Comparison of ENCODE assay signal across 10 cellular contexts in the genomic region with DNA sequence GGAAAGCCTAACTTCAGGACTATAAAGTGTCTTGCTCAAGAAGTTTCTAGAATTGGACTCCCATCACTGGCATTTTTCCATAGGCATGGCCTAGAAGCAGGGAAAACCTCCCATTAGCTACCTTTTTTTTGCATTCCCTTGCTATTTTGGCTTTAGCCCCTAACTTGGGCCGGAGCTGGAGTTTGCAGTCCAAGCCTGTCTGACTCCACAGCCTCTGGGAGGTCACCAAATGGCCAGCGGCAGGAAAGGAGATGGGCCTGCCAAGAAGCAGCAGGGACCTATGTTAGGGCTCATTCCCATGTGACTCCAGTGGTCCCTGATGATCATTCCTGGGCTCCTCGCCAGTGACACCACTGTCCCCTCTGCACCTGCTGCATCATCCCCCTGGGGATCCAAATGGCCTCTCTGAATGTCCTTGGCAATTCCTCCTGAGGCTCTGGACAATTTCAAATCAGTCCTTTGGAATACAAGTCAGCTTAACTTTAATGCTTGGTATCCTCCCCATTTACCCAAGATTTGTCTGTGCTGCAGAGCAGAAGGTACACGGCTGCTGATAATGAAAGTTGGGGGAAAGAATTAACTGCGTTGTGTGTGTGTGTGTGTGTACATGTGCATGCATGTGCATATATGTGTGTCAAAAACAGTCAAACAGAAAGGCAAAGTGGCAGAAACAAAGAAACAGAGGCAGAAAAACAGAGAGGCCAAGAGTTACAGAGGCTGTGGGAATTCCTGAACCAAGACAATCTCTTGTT.
DNase-seq lines count a peak whose midpoint lies in the region; ATAC-seq and TF ChIP-seq lines count a peak whose summit lies in the region.
"Had no signal": no experiment of that assay in that cellular context is flagged by ENCODE, and none has a peak within 500 bp of the region (broad histone marks: within the 10 kb centered on the region; RNA-seq: fewer than 3 reads in every experiment).

No MANE protein-coding gene starts in this region.

- intact Hi-C loops in right lobe of liver (cut with DNase I): no loop called here

- H3K36me3 ChIP-seq in right lobe of liver (no peaks in the 10 kb centered on the region), suprapubic skin (no peaks in the 10 kb centered on the region)
- H3K36me3 ChIP-seq: SJCRH30 had no signal

- no peak for ATAC-seq in right lobe of liver

- H3K27ac ChIP-seq in coronary artery (peak overlapping the region; percentile 73 to 80), right lobe of liver (no peak overlapping the region), suprapubic skin (peak overlapping the region; percentile 29)
- H3K27ac ChIP-seq: SJCRH30 had no signal

- TF ChIP-seq POLR2A in right lobe of liver (IDR thresholded peaks at IDR 0.05) (no peak), suprapubic skin (IDR thresholded peaks at IDR 0.05) (no peak)

- no peak for TF ChIP-seq CTCF in coronary artery (IDR thresholded peaks at IDR 0.05)
- no peak for TF ChIP-seq CTCF in right lobe of liver (IDR thresholded peaks at IDR 0.05)
- TF ChIP-seq CTCF in suprapubic skin (IDR thresholded peaks at IDR 0.05): no peak

- DNase-seq in NCI-H446 treated with DMSO at 0.1 percent for 48 hours (lab: John Stamatoyannopoulos, UW) (peak; percentile 13), coronary artery (ENCODE audit: low spot score) (peak; percentile 87), right lobe of liver (peak in 2 of 3 donors; percentile 58 to 62), suprapubic skin (ENCODE audit: low spot score in 2 of 2) (no peak), SW 1271 (lab: John Stamatoyannopoulos, UW) (no peak), SKM-1 treated with dmso at 0.1 percent for 144 hours (lab: John Stamatoyannopoulos, UW; ENCODE audit: unreplicated experiment) (no peak)
- DNase-seq in stimulated activated CD4-positive, alpha-beta T cell treated with anti-CD3 and anti-CD28 coated beads, Interleukin-4, amount 100 ng/mL, for 1 hour: no peak
- DNase-seq: erythroblast, NCI-H774 had no signal

- H3K27me3 ChIP-seq in right lobe of liver: no peaks in the 10 kb centered on the region
- no peaks in the 10 kb centered on the region for H3K27me3 ChIP-seq in suprapubic skin
- H3K27me3 ChIP-seq: SJCRH30 had no signal

- no peak for TF ChIP-seq EP300 in suprapubic skin (IDR thresholded peaks at IDR 0.05)

- no peak overlapping the region for H3K4me3 ChIP-seq in coronary artery
- no peak overlapping the region for H3K4me3 ChIP-seq in right lobe of liver
- no peak overlapping the region for H3K4me3 ChIP-seq in suprapubic skin
- H3K4me3 ChIP-seq: SJCRH30 had no signal

- H3K4me1 ChIP-seq in right lobe of liver (peaks cover 0 to 29% (median 5%) of the 10 kb centered on the region in 4 donors), suprapubic skin (peaks cover 53% of the 10 kb centered on the region)
- H3K4me1 ChIP-seq: SJCRH30 had no signal

- 54% methylated on average over 4 of the region's 5 CpGs for WGBS in right lobe of liver (ENCODE audit: insufficient coverage, low coverage, low lambda C conversion rate, missing lambda C conversion rate)
- 80% methylated on average over 5 of the region's 5 CpGs for WGBS in suprapubic skin

- H3K9me3 ChIP-seq in right lobe of liver (no peaks in the 10 kb centered on the region), suprapubic skin (no peaks in the 10 kb centered on the region)
- H3K9me3 ChIP-seq: SJCRH30 had no signal

Comparison
In these comparisons a context has a peak if more than half of its experiments do, and no peak if none do; other contexts are left out.
1. DNase-seq: peak in NCI-H446 treated with DMSO at 0.1 percent for 48 hours (single experiment), coronary artery (single experiment) and right lobe of liver (2 of 3); none in suprapubic skin (0 of 2), SW 1271 (0 of 2), stimulated activated CD4-positive, alpha-beta T cell treated with anti-CD3 and anti-CD28 coated beads, Interleukin-4, amount 100 ng/mL, for 1 hour (single experiment) and SKM-1 treated with dmso at 0.1 percent for 144 hours (single experiment).
2. H3K27ac ChIP-seq: peak in coronary artery (2 of 2) and suprapubic skin (single experiment); none in right lobe of liver (0 of 3).